ENCODE assay signal across 22 cellular contexts in genomic region chr1:18309552-18310155, GRCh38.
"Had no signal": no experiment of that assay in that cellular context is flagged by ENCODE, and none has a peak within 500 bp of the region (broad histone marks: within the 10 kb centered on the region; RNA-seq: fewer than 3 reads in every experiment).

No MANE protein-coding gene starts in this region.

- H3K4me3 ChIP-seq: esophagus muscularis mucosa, pancreas, psoas muscle, right atrium auricular region, stomach, suprapubic skin, transverse colon, vagina had no signal

- DNase-seq: activated CD4-positive, alpha-beta T cell treated with anti-CD3 and anti-CD28 coated beads for 1 hour; activated CD4-positive, alpha-beta T cell treated with anti-CD3 and anti-CD28 coated beads, Interleukin-2, amount 50 U/mL, for 1 hour; activated CD8-positive, alpha-beta T cell treated with anti-CD3 and anti-CD28 coated beads, Interleukin-2, amount 10 ng/mL, durations not matched to agents 7 days and 5 days; activated gamma-delta T cell treated with Interleukin-2 at 50 U/mL for 16 hours; aorta; brain microvascular endothelial cell; caudate nucleus; glutamatergic neuron; hippocampal formation; left ventricle myocardium superior; mesenchymal stem cell; pancreas; psoas muscle; stimulated activated CD4-positive, alpha-beta T cell treated with anti-CD3 and anti-CD28 coated beads, Interleukin-12 subunit alpha, Interleukin-12 subunit beta, amount 100 ng/mL, for 4 hours; stomach; T-helper 17 cell; transverse colon had no signal

- H3K9me3 ChIP-seq: esophagus muscularis mucosa, pancreas, psoas muscle, right atrium auricular region, suprapubic skin, transverse colon, vagina had no signal

- H3K4me1 ChIP-seq: esophagus muscularis mucosa, pancreas, psoas muscle, right atrium auricular region, stomach, suprapubic skin, transverse colon, vagina had no signal

- H3K27ac ChIP-seq: brain microvascular endothelial cell, esophagus muscularis mucosa, pancreas, psoas muscle, right atrium auricular region, stomach, suprapubic skin, transverse colon, vagina had no signal

- ATAC-seq: activated CD8-positive, alpha-beta T cell treated with anti-CD3 and anti-CD28 coated beads, Interleukin-2, amount 10 ng/mL, durations not matched to agents 7 days and 5 days; activated naive CD4-positive, alpha-beta T cell treated with anti-CD3 and anti-CD28 coated beads, Interleukin-2, amount 50 U/mL, for 72 hours; left ventricle myocardium superior; psoas muscle; T-helper 17 cell had no signal

- H3K27me3 ChIP-seq: brain microvascular endothelial cell, pancreas, right atrium auricular region, transverse colon, vagina had no signal

- H3K36me3 ChIP-seq: brain microvascular endothelial cell, esophagus muscularis mucosa, pancreas, right atrium auricular region, stomach, suprapubic skin, transverse colon, vagina had no signal
